Comparison of ENCODE assay signal across 27 cellular contexts in the genomic region with DNA sequence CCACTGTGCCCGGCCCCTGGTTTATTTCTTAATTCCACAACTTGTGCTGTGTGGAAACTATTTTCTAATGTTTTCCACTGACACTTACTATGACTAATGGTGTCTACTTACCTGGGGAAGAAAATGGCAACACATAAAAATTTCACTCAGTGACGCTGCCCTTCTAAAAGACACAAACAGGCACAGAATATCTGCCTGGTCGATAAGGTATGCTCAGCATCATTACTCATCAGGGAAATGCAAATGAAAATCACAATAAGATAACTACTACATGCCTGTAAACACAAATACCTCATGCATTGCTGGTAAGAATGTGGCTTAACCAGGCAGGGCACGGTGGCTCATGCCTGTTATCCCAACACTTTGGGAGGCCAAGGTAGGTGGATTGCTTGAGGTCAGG.
"Had no signal": no experiment of that assay in that cellular context is flagged by ENCODE, and none has a peak within 500 bp of the region (broad histone marks: within the 10 kb centered on the region; RNA-seq: fewer than 3 reads in every experiment).

No MANE protein-coding gene starts in this region.

- H3K27ac Mint-ChIP-seq: effector memory CD8-positive, alpha-beta T cell; immature natural killer cell; mesothelial cell of epicardium; natural killer cell treated with Interleukin-12 subunit alpha and Interleukin-12 subunit beta and Interleukin-15 and Interleukin-18, amount 100 ng/mL, for 72 hours; stimulated activated naive B cell treated with anti-CD40 and anti-IgM and Interleukin-4, amounts not matched to agents 10 μg/mL and 1 μg/mL and 100 μg/mL, for 72 hours had no signal

- H3K4me3 Mint-ChIP-seq: effector memory CD8-positive, alpha-beta T cell; immature natural killer cell; mesothelial cell of epicardium; naive B cell; natural killer cell treated with Interleukin-12 subunit alpha and Interleukin-12 subunit beta and Interleukin-15 and Interleukin-18, amount 100 ng/mL, for 72 hours; neural crest cell; stimulated activated naive B cell treated with anti-CD40 and anti-IgM and Interleukin-4, amounts not matched to agents 10 μg/mL and 1 μg/mL and 100 μg/mL, for 72 hours had no signal

- ATAC-seq: effector memory CD8-positive, alpha-beta T cell; left ventricle myocardium superior; lower lobe of right lung; mucosa of descending colon; natural killer cell treated with Interleukin-12 subunit alpha and Interleukin-12 subunit beta and Interleukin-15 and Interleukin-18, amount 100 ng/mL, for 72 hours; pancreas; right lobe of liver; stimulated activated naive B cell treated with anti-CD40 and anti-IgM and Interleukin-4, amounts not matched to agents 10 μg/mL and 1 μg/mL and 100 μg/mL, for 72 hours had no signal

- DNase-seq: cerebellar nuclear complex; cortex of kidney; effector memory CD8-positive, alpha-beta T cell; foreskin melanocyte; hypothalamus; immature natural killer cell; islet precursor cell; kidney glomerular epithelial cell; left ventricle myocardium superior; lower lobe of right lung; mucosa of descending colon; naive B cell; pancreas; right lobe of liver; small intestine; stimulated activated CD4-positive, alpha-beta T cell treated with anti-CD3 and anti-CD28 coated beads, Interleukin-15, amount 100 ng/mL, for 24 hours; stimulated activated CD4-positive, alpha-beta T cell treated with anti-CD3 and anti-CD28 coated beads, Interleukin-2, amount 100 ng/mL, for 48 hours; stimulated activated naive B cell treated with anti-CD40 and anti-IgM and Interleukin-4, amounts not matched to agents 10 μg/mL and 1 μg/mL and 100 μg/mL, for 72 hours; substantia nigra; testis; tibial artery had no signal

- H3K4me1 Mint-ChIP-seq: mesothelial cell of epicardium, neural crest cell had no signal

- H3K27me3 Mint-ChIP-seq: effector memory CD8-positive, alpha-beta T cell; naive B cell; natural killer cell treated with Interleukin-12 subunit alpha and Interleukin-12 subunit beta and Interleukin-15 and Interleukin-18, amount 100 ng/mL, for 72 hours; stimulated activated naive B cell treated with anti-CD40 and anti-IgM and Interleukin-4, amounts not matched to agents 10 μg/mL and 1 μg/mL and 100 μg/mL, for 72 hours had no signal

- H3K9me3 Mint-ChIP-seq: effector memory CD8-positive, alpha-beta T cell; immature natural killer cell; mesothelial cell of epicardium; naive B cell; natural killer cell treated with Interleukin-12 subunit alpha and Interleukin-12 subunit beta and Interleukin-15 and Interleukin-18, amount 100 ng/mL, for 72 hours; neural crest cell; stimulated activated naive B cell treated with anti-CD40 and anti-IgM and Interleukin-4, amounts not matched to agents 10 μg/mL and 1 μg/mL and 100 μg/mL, for 72 hours had no signal

- H3K27ac ChIP-seq: esophagus muscularis mucosa, lower lobe of right lung, neutrophil, pancreas, right lobe of liver, testis, tibial artery, upper lobe of left lung had no signal
